Comparison of ENCODE assay signal across 12 cellular contexts in genomic region chr17:81814748-81815645, GRCh38. TPM values are rescaled to one million over a fixed set of nuclear protein-coding genes. Genes with fewer than 3 reads are reported as not detected.
DNase-seq lines count a peak whose midpoint lies in the region; ATAC-seq, FAIRE-seq and TF ChIP-seq lines count a peak whose summit lies in the region.
"Had no signal": no experiment of that assay in that cellular context is flagged by ENCODE, and none has a peak within 500 bp of the region (broad histone marks: within the 10 kb centered on the region; RNA-seq: fewer than 3 reads in every experiment).

No MANE protein-coding gene starts in this region.

- peak; percentile 56 for ATAC-seq in body of pancreas
- no peak for ATAC-seq in GM21737 (IDR thresholded peaks at IDR 0.05; ENCODE audit: unreplicated experiment)
- ATAC-seq: activated CD8-positive, alpha-beta T cell treated with anti-CD3 and anti-CD28 coated beads, Interleukin-2, amount 10 ng/mL, durations not matched to agents 7 days and 5 days had no signal

- peak overlapping the region in 3 of 4 donors; percentile 29 to 61 (median 51) for H3K27ac ChIP-seq in body of pancreas
- H3K27ac ChIP-seq in thyroid gland: peak overlapping the region in 1 of 3 donors; percentile 11
- H3K27ac ChIP-seq: GM23248, sigmoid colon had no signal

- peak; percentile 21 for DNase-seq in NCI-H1694 treated with DMSO at 0.1 percent for 48 hours (lab: John Stamatoyannopoulos, UW)
- no peak for DNase-seq in NCI-H1694 (lab: John Stamatoyannopoulos, UW)
- DNase-seq in body of pancreas: peak in 3 of 4 donors; percentile 50 to 66 (median 57)
- peak; percentile 22 to 33 for DNase-seq in thyroid gland
- no peak for DNase-seq in GM12891 (ENCODE audit: insufficient read length, low spot score)
- DNase-seq: activated CD8-positive, alpha-beta T cell treated with anti-CD3 and anti-CD28 coated beads, Interleukin-2, amount 10 ng/mL, durations not matched to agents 7 days and 5 days; GM23248; NCI-H524; sigmoid colon had no signal

- WGBS in body of pancreas, 2 donors: 52 to 65% methylated on average over 2 to 18 of the region's 24 CpGs
- 13 to 69% methylated on average over 4 to 7 of the region's 24 CpGs for WGBS in thyroid gland, 2 donors

- H3K36me3 ChIP-seq in body of pancreas (replicated peaks in 1 of 2; ENCODE audit: insufficient read depth in 1 of 2, low read depth in 2 of 2) (no peaks in the 10 kb centered on the region), thyroid gland (no peaks in the 10 kb centered on the region)
- H3K36me3 ChIP-seq: sigmoid colon had no signal

- FAIRE-seq in GM12891 (lab: Jason Lieb, UNC): no peak

- TF ChIP-seq POLR2A in body of pancreas (IDR thresholded peaks at IDR 0.05) (peak in 1 of 3 donors; percentile 21), thyroid gland (IDR thresholded peaks at IDR 0.05) (no peak), GM12891 (IDR thresholded peaks at IDR 0.05; ENCODE audit: low read depth, low read length) (no peak)

- TF ChIP-seq CTCF in body of pancreas (IDR thresholded peaks at IDR 0.05) (no peak), thyroid gland (IDR thresholded peaks at IDR 0.05) (no peak)

- H3K4me1 ChIP-seq in body of pancreas (peaks cover 11% of the 10 kb centered on the region), thyroid gland (peaks cover 4 to 11% of the 10 kb centered on the region in 2 donors)
- H3K4me1 ChIP-seq: sigmoid colon had no signal

- H3K4me3 ChIP-seq in body of pancreas (no peak overlapping the region), thyroid gland (replicated peaks in 1 of 3) (no peak overlapping the region)
- H3K4me3 ChIP-seq: GM23248, sigmoid colon had no signal

- intact Hi-C loops in body of pancreas (cut with DNase I): no loop called here
- intact Hi-C loops in thyroid gland (cut with DNase I): no loop called here

- no peaks in the 10 kb centered on the region for H3K9me3 ChIP-seq in body of pancreas
- H3K9me3 ChIP-seq in thyroid gland: no peaks in the 10 kb centered on the region
- H3K9me3 ChIP-seq: sigmoid colon had no signal

- H3K27me3 ChIP-seq in body of pancreas: peaks cover 0 to 6% of the 10 kb centered on the region in 2 donors
- no peaks in the 10 kb centered on the region for H3K27me3 ChIP-seq in thyroid gland

TF ChIP-seq in GM12891, 5 proteins besides CTCF, POLR2A, EP300 and RAD21:
- TF ChIP-seq PAX5 (IDR thresholded peaks at IDR 0.05; ENCODE audit: insufficient read depth, low read length, severe bottlenecking): no peak
- no peak for TF ChIP-seq SPI1 (IDR thresholded peaks at IDR 0.05; ENCODE audit: low read depth, low read length)
- no peak for TF ChIP-seq POLR2AphosphoS5 (IDR thresholded peaks at IDR 0.05; ENCODE audit: low read depth, low read length)
- TF ChIP-seq TAF1 (IDR thresholded peaks at IDR 0.05; ENCODE audit: low read depth, low read length): no peak
- TF ChIP-seq POU2F2 (IDR thresholded peaks at IDR 0.05; ENCODE audit: low read depth, low read length): no peak

RNA-seq across cellular contexts. Expression of gene GCGR, which starts 11.0 kb away (rescaled TPM):
- total RNA-seq in body of pancreas: 1 to 10 TPM in 1 of 2 donors, under 1 TPM in 1; 0.52 to 5.3 TPM
- total RNA-seq in thyroid gland: not detected
- polyA plus RNA-seq in GM12891 (2012; ENCODE audit: low read depth, missing spikeins): not detected
- total RNA-seq: activated CD8-positive, alpha-beta T cell treated with anti-CD3 and anti-CD28 coated beads, Interleukin-2, amount 10 ng/mL, durations not matched to agents 7 days and 5 days; GM23248; T-helper 1 cell treated with Interleukin-12 subunit alpha and Interleukin-12 subunit beta and Interleukin-4 antibody, amounts not matched to agents 30 ng/mL and 1 ng/mL, for 36 hours had no signal
- polyA plus RNA-seq: GM23248 had no signal

RNA-seq across cellular contexts. Expression of gene MCRIP1, which starts 18.1 kb away (rescaled TPM):
- 10 to 100 TPM; 46.1 to 65.6 TPM for total RNA-seq in body of pancreas
- 10 to 100 TPM; 55.2 to 88.6 (median 83.7) TPM for total RNA-seq in thyroid gland
- polyA plus RNA-seq in GM12891 (2012; ENCODE audit: low read depth, missing spikeins): 42.9 TPM

RNA-seq across cellular contexts. Expression of gene PPP1R27, which starts 19.9 kb away (rescaled TPM):
- total RNA-seq in body of pancreas (not detected), thyroid gland (not detected)
- polyA plus RNA-seq in GM12891 (2012; ENCODE audit: low read depth, missing spikeins): 2.4 TPM
- total RNA-seq: activated CD8-positive, alpha-beta T cell treated with anti-CD3 and anti-CD28 coated beads, Interleukin-2, amount 10 ng/mL, durations not matched to agents 7 days and 5 days; GM23248; mesothelial cell of epicardium; sigmoid colon; T-helper 1 cell treated with Interleukin-12 subunit alpha and Interleukin-12 subunit beta and Interleukin-4 antibody, amounts not matched to agents 30 ng/mL and 1 ng/mL, for 36 hours had no signal
- polyA plus RNA-seq: GM23248 had no signal

RNA-seq across cellular contexts. Expression of gene P4HB, which starts 45.3 kb away (rescaled TPM):
- 1,000 to 10,000 TPM; 1,462 to 4,394 TPM for total RNA-seq in body of pancreas
- total RNA-seq in thyroid gland: 1,000 to 10,000 TPM in 1 of 4 donors, 100 to 1,000 TPM in 3; 548 to 1,124 (median 681) TPM
- 414 TPM for polyA plus RNA-seq in GM12891 (2012; ENCODE audit: low read depth, missing spikeins)

RNA-seq across cellular contexts. Expression of gene ARHGDIA, which starts 56.1 kb away (rescaled TPM):
- 100 to 1,000 TPM; 109 to 141 TPM for total RNA-seq in body of pancreas
- 100 to 1,000 TPM; 115 to 173 (median 164) TPM for total RNA-seq in thyroid gland
- 203 TPM for polyA plus RNA-seq in GM12891 (2012; ENCODE audit: low read depth, missing spikeins)

Comparison
In these comparisons a context has a peak if more than half of its experiments do, and no peak if none do; other contexts are left out.
1. DNase-seq: peak in NCI-H1694 treated with DMSO at 0.1 percent for 48 hours (single experiment), body of pancreas (3 of 4) and thyroid gland (2 of 2); none in NCI-H1694 (single experiment) and GM12891 (single experiment).